Comparison of ENCODE assay signal across 8 cellular contexts in the genomic region with DNA sequence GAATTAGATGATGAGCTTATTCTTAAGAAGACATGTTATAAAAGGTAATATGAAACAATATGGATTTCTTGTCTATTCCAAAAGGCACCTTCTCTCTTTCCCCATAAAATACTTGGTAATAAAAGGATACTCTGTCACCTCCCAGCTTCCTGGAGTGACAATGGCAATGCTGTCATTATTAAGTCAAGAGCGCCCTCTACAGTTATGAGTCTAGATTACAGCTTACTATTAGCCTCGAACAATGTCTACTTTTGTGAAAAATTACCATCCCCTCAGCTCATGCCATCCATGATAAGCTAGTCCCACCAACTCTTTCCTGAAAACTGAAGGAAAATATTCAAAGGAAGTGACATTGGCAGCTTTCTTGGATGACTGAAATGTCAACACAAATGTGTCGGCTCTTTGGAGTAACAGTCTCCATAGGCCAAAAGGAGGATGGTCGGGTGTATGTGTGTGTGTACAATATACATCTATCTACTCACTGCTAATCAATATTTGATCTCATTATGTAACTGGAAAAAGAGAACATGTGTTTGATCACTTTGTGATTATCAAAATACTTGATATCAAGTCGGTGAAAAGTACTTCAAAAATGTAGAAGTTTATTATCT. TPM values are rescaled to one million over a fixed set of nuclear protein-coding genes. Genes with fewer than 3 reads are reported as not detected.
DNase-seq lines count a peak whose midpoint lies in the region; ATAC-seq and TF ChIP-seq lines count a peak whose summit lies in the region.

No MANE protein-coding gene starts in this region.

- DNase-seq in CD14-positive monocyte (ENCODE audit: low spot score), result no peak
- peak; percentile 70 for DNase-seq in NCI-H128 (lab: John Stamatoyannopoulos, UW; ENCODE audit: unreplicated experiment)
- DNase-seq in SW480 (ENCODE audit: low spot score), result peak; percentile 67
- DNase-seq in germinal center (ENCODE audit: low spot score), result peak; percentile 35
- DNase-seq in retinal pigment epithelial cell (ENCODE audit: low read depth), result no peak
- DNase-seq in activated T-cell treated with anti-CD3 and anti-CD28 coated beads for 4 hours, result no peak
- DNase-seq in activated CD8-positive, alpha-beta memory T cell treated with anti-CD3 and anti-CD28 coated beads, Interleukin-2, amount 10 ng/mL, durations not matched to agents 7 days and 5 days, result no peak

- H3K27ac Mint-ChIP-seq in CD14-positive monocyte, result no peak overlapping the region
- H3K27ac Mint-ChIP-seq in activated CD8-positive, alpha-beta memory T cell treated with anti-CD3 and anti-CD28 coated beads, Interleukin-2, amount 10 ng/mL, durations not matched to agents 7 days and 5 days, result no peak overlapping the region

- H3K4me1 Mint-ChIP-seq in CD14-positive monocyte, result peaks cover 6% of the 10 kb centered on the region
- no peaks in the 10 kb centered on the region for H3K4me1 Mint-ChIP-seq in activated CD8-positive, alpha-beta memory T cell treated with anti-CD3 and anti-CD28 coated beads, Interleukin-2, amount 10 ng/mL, durations not matched to agents 7 days and 5 days

- no peaks in the 10 kb centered on the region for H3K9me3 Mint-ChIP-seq in CD14-positive monocyte
- H3K9me3 Mint-ChIP-seq in activated CD8-positive, alpha-beta memory T cell treated with anti-CD3 and anti-CD28 coated beads, Interleukin-2, amount 10 ng/mL, durations not matched to agents 7 days and 5 days (ENCODE audit: low read depth), result no peaks in the 10 kb centered on the region

- H3K27me3 Mint-ChIP-seq in CD14-positive monocyte (ENCODE audit: low read depth in 3 of 3), result peaks cover 1 to 10% (median 9%) of the 10 kb centered on the region in 3 donors
- H3K27me3 Mint-ChIP-seq in activated CD8-positive, alpha-beta memory T cell treated with anti-CD3 and anti-CD28 coated beads, Interleukin-2, amount 10 ng/mL, durations not matched to agents 7 days and 5 days, result peaks cover 21% of the 10 kb centered on the region

- TF ChIP-seq CTCF in CD14-positive monocyte (IDR thresholded peaks at IDR 0.05) (peak; percentile 82), retinal pigment epithelial cell (conservative IDR thresholded peaks at IDR 0.05; ENCODE audit: low read depth, low read length) (peak; percentile 60)

- no peaks in the 10 kb centered on the region for H3K36me3 Mint-ChIP-seq in CD14-positive monocyte
- no peaks in the 10 kb centered on the region for H3K36me3 Mint-ChIP-seq in activated CD8-positive, alpha-beta memory T cell treated with anti-CD3 and anti-CD28 coated beads, Interleukin-2, amount 10 ng/mL, durations not matched to agents 7 days and 5 days

- H3K4me3 ChIP-seq in retinal pigment epithelial cell (ENCODE audit: low read length), result no peak overlapping the region

- ATAC-seq in GM19043 (IDR thresholded peaks at IDR 0.05; ENCODE audit: low read depth, unreplicated experiment), result peak; percentile 59
- ATAC-seq in activated CD8-positive, alpha-beta memory T cell treated with anti-CD3 and anti-CD28 coated beads, Interleukin-2, amount 10 ng/mL, durations not matched to agents 7 days and 5 days, result no peak

- no peak overlapping the region for H3K4me3 Mint-ChIP-seq in CD14-positive monocyte
- H3K4me3 Mint-ChIP-seq in activated CD8-positive, alpha-beta memory T cell treated with anti-CD3 and anti-CD28 coated beads, Interleukin-2, amount 10 ng/mL, durations not matched to agents 7 days and 5 days, result no peak overlapping the region

- CTCF ChIA-PET in activated CD8-positive, alpha-beta memory T cell treated with anti-CD3 and anti-CD28 coated beads, Interleukin-2, amount 10 ng/mL, durations not matched to agents 7 days and 5 days (lab: Charles Lee), result interaction anchor here (0.6 to 2.0 kb wide), 24 partner anchors 8 to 1131 kb away, joined by 3 to 8 read pairs (median 4); no protein-coding TSS in a partner anchor

- intact Hi-C loops in CD14-positive monocyte (cut with micrococcal nuclease), result loop anchor here (5.0 kb wide), 2 partner anchors 811 to 1051 kb away; no protein-coding TSS in a partner anchor

RNA-seq across cellular contexts. Expression of gene CDKN3, which starts 48.7 kb away (rescaled TPM):
- 1 to 10 TPM in 1 of 2 donors, under 1 TPM in 1; 0.65 to 1.8 TPM for polyA plus RNA-seq in CD14-positive monocyte
- total RNA-seq in activated CD8-positive, alpha-beta memory T cell treated with anti-CD3 and anti-CD28 coated beads, Interleukin-2, amount 10 ng/mL, durations not matched to agents 7 days and 5 days, result 10 to 100 TPM; 82.6 to 96.0 TPM

Comparison
In these comparisons a context has a peak if more than half of its experiments do, and no peak if none do; other contexts are left out.
1. DNase-seq: peak in NCI-H128 (single experiment), SW480 (single experiment) and germinal center (single experiment); none in CD14-positive monocyte (single experiment), retinal pigment epithelial cell (single experiment), activated T-cell treated with anti-CD3 and anti-CD28 coated beads for 4 hours (single experiment) and activated CD8-positive, alpha-beta memory T cell treated with anti-CD3 and anti-CD28 coated beads, Interleukin-2, amount 10 ng/mL, durations not matched to agents 7 days and 5 days (single experiment).